1 cellular context compared by ENCODE assay signal in the genomic region with DNA sequence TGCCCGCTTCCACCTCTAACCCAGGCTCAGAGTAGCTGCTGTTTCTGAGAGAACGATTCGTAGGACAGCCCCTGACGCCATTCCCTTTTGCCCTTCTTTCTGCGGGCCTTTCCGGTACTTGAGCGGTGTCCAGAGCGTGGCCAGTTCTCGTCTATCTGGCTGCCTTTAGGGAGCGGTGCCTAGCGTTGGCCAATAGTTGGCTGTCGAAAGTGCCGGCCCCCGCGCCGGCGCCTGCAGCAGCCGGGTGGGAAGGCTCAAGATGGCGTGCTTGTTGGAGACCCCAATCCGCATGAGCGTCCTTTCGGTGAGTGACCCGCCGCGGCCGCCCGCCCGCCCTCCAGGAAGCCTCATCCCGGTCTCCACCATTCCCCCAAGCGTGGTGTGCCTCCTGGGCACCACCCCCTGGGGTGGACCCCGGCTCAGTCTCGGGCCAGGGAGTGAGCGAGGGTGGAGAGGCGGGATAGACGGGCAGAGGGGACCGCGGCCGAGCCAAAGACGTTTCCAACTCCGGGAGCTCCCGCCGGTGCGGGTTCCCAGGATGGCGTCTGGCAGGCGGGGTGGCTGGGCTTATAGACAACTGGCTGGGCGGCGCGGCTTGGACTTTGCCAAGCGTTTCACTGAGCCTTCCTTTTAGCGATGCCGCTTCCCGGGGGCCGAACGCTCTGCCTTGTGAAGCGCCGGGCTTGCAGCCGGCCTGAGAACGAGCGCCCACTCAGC.
TF ChIP-seq lines count a peak whose summit lies in the region.

A gene with protein sequence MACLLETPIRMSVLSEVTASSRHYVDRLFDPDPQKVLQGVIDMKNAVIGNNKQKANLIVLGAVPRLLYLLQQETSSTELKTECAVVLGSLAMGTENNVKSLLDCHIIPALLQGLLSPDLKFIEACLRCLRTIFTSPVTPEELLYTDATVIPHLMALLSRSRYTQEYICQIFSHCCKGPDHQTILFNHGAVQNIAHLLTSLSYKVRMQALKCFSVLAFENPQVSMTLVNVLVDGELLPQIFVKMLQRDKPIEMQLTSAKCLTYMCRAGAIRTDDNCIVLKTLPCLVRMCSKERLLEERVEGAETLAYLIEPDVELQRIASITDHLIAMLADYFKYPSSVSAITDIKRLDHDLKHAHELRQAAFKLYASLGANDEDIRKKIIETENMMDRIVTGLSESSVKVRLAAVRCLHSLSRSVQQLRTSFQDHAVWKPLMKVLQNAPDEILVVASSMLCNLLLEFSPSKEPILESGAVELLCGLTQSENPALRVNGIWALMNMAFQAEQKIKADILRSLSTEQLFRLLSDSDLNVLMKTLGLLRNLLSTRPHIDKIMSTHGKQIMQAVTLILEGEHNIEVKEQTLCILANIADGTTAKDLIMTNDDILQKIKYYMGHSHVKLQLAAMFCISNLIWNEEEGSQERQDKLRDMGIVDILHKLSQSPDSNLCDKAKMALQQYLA (plus strand): TSS at position 6 of the 717 bp plus-strand sequence. CDS start 254 bp downstream, at position 260.

TF ChIP-seq in HepG2, 621 proteins besides CTCF, POLR2A, EP300 and RAD21 (continued from another document and continues in another):
- TF ChIP-seq, protein P1, sequence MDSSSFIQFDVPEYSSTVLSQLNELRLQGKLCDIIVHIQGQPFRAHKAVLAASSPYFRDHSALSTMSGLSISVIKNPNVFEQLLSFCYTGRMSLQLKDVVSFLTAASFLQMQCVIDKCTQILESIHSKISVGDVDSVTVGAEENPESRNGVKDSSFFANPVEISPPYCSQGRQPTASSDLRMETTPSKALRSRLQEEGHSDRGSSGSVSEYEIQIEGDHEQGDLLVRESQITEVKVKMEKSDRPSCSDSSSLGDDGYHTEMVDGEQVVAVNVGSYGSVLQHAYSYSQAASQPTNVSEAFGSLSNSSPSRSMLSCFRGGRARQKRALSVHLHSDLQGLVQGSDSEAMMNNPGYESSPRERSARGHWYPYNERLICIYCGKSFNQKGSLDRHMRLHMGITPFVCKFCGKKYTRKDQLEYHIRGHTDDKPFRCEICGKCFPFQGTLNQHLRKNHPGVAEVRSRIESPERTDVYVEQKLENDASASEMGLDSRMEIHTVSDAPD (CRISPR knock-in tag; IDR thresholded peaks at IDR 0.05), result peak; percentile 69
- TF ChIP-seq FOXM1 (CRISPR knock-in tag; IDR thresholded peaks at IDR 0.05), result no peak; the same call in 1 of the 2 replicates
- TF ChIP-seq POLR2G (IDR thresholded peaks at IDR 0.05; ENCODE audit: low read depth, low read length), result peak; percentile 80
- no peak; the same call in 1 of the 2 replicates for TF ChIP-seq ISX (CRISPR knock-in tag; conservative IDR thresholded peaks at IDR 0.05)
- no peak for TF ChIP-seq THYN1 (CRISPR knock-in tag; IDR thresholded peaks at IDR 0.05; ENCODE audit: borderline replicate concordance, low read depth)
- 0 out of 2 replicates have a peak, but pooled peaks have one; percentile 11 for TF ChIP-seq RXRB (CRISPR knock-in tag; IDR thresholded peaks at IDR 0.05; ENCODE audit: borderline replicate concordance)
- TF ChIP-seq, protein P2, sequence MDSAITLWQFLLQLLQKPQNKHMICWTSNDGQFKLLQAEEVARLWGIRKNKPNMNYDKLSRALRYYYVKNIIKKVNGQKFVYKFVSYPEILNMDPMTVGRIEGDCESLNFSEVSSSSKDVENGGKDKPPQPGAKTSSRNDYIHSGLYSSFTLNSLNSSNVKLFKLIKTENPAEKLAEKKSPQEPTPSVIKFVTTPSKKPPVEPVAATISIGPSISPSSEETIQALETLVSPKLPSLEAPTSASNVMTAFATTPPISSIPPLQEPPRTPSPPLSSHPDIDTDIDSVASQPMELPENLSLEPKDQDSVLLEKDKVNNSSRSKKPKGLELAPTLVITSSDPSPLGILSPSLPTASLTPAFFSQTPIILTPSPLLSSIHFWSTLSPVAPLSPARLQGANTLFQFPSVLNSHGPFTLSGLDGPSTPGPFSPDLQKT (CRISPR knock-in tag; IDR thresholded peaks at IDR 0.05; ENCODE audit: borderline replicate concordance), result no peak
- TF ChIP-seq ZNF557 (CRISPR knock-in tag; IDR thresholded peaks at IDR 0.05), result no peak
- TF ChIP-seq SRSF4 (IDR thresholded peaks at IDR 0.05; ENCODE audit: low read depth, low read length, poor library complexity, severe bottlenecking), result no peak
- TF ChIP-seq ZNF333 (CRISPR knock-in tag; IDR thresholded peaks at IDR 0.05; ENCODE audit: borderline replicate concordance), result no peak
- peak; percentile 93 for TF ChIP-seq KMT2A (CRISPR knock-in tag; IDR thresholded peaks at IDR 0.05)
- no peak for TF ChIP-seq JDP2 (CRISPR knock-in tag; IDR thresholded peaks at IDR 0.05; ENCODE audit: borderline replicate concordance)
- no peak for TF ChIP-seq SOX5 (CRISPR knock-in tag; IDR thresholded peaks at IDR 0.05; ENCODE audit: borderline replicate concordance)
- TF ChIP-seq, protein P3, sequence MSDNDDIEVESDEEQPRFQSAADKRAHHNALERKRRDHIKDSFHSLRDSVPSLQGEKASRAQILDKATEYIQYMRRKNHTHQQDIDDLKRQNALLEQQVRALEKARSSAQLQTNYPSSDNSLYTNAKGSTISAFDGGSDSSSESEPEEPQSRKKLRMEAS (IDR thresholded peaks at IDR 0.05), result peak; percentile 74
- TF ChIP-seq MTF2 (CRISPR knock-in tag; IDR thresholded peaks at IDR 0.05; ENCODE audit: borderline replicate concordance), result 0 out of 2 replicates have a peak, but pooled peaks have one; percentile 30
- TF ChIP-seq BRD4 (CRISPR knock-in tag; IDR thresholded peaks at IDR 0.05), result peak; percentile 56; the same call in 1 of the 2 replicates
- 0 out of 2 replicates have a peak, but pooled peaks have one; percentile 58 for TF ChIP-seq PHF21A (CRISPR knock-in tag; IDR thresholded peaks at IDR 0.05)
- TF ChIP-seq, protein P4, sequence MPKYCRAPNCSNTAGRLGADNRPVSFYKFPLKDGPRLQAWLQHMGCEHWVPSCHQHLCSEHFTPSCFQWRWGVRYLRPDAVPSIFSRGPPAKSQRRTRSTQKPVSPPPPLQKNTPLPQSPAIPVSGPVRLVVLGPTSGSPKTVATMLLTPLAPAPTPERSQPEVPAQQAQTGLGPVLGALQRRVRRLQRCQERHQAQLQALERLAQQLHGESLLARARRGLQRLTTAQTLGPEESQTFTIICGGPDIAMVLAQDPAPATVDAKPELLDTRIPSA (CRISPR knock-in tag; IDR thresholded peaks at IDR 0.05; ENCODE audit: borderline replicate concordance), result no peak
- peak; percentile 23; the same call in 1 of the 2 replicates for TF ChIP-seq ZNF605 (CRISPR knock-in tag; IDR thresholded peaks at IDR 0.05)
- TF ChIP-seq, protein P5, sequence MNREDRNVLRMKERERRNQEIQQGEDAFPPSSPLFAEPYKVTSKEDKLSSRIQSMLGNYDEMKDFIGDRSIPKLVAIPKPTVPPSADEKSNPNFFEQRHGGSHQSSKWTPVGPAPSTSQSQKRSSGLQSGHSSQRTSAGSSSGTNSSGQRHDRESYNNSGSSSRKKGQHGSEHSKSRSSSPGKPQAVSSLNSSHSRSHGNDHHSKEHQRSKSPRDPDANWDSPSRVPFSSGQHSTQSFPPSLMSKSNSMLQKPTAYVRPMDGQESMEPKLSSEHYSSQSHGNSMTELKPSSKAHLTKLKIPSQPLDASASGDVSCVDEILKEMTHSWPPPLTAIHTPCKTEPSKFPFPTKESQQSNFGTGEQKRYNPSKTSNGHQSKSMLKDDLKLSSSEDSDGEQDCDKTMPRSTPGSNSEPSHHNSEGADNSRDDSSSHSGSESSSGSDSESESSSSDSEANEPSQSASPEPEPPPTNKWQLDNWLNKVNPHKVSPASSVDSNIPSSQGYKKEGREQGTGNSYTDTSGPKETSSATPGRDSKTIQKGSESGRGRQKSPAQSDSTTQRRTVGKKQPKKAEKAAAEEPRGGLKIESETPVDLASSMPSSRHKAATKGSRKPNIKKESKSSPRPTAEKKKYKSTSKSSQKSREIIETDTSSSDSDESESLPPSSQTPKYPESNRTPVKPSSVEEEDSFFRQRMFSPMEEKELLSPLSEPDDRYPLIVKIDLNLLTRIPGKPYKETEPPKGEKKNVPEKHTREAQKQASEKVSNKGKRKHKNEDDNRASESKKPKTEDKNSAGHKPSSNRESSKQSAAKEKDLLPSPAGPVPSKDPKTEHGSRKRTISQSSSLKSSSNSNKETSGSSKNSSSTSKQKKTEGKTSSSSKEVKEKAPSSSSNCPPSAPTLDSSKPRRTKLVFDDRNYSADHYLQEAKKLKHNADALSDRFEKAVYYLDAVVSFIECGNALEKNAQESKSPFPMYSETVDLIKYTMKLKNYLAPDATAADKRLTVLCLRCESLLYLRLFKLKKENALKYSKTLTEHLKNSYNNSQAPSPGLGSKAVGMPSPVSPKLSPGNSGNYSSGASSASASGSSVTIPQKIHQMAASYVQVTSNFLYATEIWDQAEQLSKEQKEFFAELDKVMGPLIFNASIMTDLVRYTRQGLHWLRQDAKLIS (CRISPR knock-in tag; IDR thresholded peaks at IDR 0.05), result no peak
- no peak for TF ChIP-seq TEAD2 (CRISPR knock-in tag; IDR thresholded peaks at IDR 0.05)
- TF ChIP-seq PHF5A (CRISPR knock-in tag; IDR thresholded peaks at IDR 0.05; ENCODE audit: low read depth, unreplicated experiment), result no peak
- TF ChIP-seq, protein P6, sequence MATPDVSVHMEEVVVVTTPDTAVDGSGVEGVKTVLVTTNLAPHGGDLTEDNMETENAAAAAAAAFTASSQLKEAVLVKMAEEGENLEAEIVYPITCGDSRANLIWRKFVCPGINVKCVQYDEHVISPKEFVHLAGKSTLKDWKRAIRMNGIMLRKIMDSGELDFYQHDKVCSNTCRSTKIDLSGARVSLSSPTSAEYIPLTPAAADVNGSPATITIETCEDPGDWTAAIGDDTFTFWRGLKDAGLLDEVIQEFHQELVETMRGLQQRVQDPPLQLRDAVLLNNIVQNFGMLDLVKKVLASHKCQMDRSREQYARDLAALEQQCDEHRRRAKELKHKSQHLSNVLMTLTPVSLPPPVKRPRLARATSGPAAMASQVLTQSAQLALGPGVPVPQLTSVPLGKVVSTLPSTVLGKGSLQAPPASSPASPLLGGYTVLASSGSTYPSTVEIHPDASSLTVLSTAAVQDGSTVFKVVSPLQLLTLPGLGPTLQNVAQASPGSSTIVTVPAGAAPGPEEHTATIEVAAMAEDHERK (CRISPR knock-in tag; IDR thresholded peaks at IDR 0.05; ENCODE audit: low read depth), result no peak
- TF ChIP-seq, protein P7, sequence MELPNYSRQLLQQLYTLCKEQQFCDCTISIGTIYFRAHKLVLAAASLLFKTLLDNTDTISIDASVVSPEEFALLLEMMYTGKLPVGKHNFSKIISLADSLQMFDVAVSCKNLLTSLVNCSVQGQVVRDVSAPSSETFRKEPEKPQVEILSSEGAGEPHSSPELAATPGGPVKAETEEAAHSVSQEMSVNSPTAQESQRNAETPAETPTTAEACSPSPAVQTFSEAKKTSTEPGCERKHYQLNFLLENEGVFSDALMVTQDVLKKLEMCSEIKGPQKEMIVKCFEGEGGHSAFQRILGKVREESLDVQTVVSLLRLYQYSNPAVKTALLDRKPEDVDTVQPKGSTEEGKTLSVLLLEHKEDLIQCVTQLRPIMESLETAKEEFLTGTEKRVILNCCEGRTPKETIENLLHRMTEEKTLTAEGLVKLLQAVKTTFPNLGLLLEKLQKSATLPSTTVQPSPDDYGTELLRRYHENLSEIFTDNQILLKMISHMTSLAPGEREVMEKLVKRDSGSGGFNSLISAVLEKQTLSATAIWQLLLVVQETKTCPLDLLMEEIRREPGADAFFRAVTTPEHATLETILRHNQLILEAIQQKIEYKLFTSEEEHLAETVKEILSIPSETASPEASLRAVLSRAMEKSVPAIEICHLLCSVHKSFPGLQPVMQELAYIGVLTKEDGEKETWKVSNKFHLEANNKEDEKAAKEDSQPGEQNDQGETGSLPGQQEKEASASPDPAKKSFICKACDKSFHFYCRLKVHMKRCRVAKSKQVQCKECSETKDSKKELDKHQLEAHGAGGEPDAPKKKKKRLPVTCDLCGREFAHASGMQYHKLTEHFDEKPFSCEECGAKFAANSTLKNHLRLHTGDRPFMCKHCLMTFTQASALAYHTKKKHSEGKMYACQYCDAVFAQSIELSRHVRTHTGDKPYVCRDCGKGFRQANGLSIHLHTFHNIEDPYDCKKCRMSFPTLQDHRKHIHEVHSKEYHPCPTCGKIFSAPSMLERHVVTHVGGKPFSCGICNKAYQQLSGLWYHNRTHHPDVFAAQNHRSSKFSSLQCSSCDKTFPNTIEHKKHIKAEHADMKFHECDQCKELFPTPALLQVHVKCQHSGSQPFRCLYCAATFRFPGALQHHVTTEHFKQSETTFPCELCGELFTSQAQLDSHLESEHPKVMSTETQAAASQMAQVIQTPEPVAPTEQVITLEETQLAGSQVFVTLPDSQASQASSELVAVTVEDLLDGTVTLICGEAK (IDR thresholded peaks at IDR 0.05), result no peak
- TF ChIP-seq, protein P7 (CRISPR knock-in tag; IDR thresholded peaks at IDR 0.05), result peak; percentile 83
- TF ChIP-seq SRSF1 (optimal IDR thresholded peaks at IDR 0.05; ENCODE audit: low read depth, low read length), result peak; percentile 80
- TF ChIP-seq ETV6 (CRISPR knock-in tag; conservative IDR thresholded peaks at IDR 0.05), result peak; percentile 72; the same call in 1 of the 2 replicates
- TF ChIP-seq, protein P8, sequence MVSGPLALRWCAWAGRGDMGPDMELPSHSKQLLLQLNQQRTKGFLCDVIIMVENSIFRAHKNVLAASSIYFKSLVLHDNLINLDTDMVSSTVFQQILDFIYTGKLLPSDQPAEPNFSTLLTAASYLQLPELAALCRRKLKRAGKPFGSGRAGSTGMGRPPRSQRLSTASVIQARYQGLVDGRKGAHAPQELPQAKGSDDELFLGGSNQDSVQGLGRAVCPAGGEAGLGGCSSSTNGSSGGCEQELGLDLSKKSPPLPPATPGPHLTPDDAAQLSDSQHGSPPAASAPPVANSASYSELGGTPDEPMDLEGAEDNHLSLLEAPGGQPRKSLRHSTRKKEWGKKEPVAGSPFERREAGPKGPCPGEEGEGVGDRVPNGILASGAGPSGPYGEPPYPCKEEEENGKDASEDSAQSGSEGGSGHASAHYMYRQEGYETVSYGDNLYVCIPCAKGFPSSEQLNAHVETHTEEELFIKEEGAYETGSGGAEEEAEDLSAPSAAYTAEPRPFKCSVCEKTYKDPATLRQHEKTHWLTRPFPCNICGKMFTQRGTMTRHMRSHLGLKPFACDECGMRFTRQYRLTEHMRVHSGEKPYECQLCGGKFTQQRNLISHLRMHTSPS (CRISPR knock-in tag; IDR thresholded peaks at IDR 0.05; ENCODE audit: low read depth), result peak; percentile 65; the same call in 1 of the 2 replicates
